Comparison of ENCODE assay signal across 1 cellular context in the genomic region with DNA sequence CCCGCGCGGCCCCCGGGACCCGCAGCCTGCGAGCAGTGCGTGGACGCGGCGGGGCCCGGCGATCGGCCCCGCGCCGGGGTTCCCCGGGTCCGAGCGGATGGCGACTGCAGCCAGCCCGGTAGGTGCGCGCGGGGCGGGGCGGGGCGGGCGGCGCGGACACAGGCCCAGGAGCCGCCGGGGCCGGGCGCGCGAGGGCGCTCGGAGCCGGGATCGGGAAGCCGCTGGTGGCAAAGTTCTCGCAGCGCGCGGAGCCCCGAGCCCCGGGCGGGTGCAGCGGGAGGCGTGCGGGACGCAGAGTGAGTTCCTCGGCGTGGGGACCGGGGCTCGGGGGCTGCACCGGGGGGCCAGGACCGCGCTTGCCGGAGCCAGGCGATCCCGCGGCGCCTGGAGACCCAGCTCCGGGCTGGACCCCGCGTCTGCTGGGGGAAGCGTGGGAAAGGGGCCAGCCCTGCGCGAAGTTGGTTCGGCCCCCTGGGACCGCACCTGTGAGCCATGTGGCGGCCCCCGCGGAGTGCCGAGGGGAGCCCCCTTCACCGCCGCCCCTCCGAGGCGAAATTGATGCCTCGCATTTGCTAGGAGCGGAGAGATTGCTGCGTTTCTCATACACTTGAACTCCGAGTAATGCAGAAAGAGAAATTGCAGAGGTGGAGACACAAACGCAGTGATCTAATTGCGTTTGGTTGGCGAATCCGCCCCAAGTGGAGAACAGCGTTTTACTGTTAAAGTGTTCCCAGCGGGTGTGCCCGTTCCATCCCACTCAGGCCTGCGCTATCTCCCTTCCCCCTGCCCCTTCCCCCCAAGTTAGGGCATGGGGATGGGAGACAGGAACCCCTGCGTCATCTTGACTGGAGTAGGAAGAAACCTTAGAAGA.
TF ChIP-seq lines count a peak whose summit lies in the region.

No MANE protein-coding gene starts in this region.

TF ChIP-seq in HepG2, 621 proteins besides CTCF, POLR2A, EP300 and RAD21 (continued from another document and continues in another):
- TF ChIP-seq, protein P1, sequence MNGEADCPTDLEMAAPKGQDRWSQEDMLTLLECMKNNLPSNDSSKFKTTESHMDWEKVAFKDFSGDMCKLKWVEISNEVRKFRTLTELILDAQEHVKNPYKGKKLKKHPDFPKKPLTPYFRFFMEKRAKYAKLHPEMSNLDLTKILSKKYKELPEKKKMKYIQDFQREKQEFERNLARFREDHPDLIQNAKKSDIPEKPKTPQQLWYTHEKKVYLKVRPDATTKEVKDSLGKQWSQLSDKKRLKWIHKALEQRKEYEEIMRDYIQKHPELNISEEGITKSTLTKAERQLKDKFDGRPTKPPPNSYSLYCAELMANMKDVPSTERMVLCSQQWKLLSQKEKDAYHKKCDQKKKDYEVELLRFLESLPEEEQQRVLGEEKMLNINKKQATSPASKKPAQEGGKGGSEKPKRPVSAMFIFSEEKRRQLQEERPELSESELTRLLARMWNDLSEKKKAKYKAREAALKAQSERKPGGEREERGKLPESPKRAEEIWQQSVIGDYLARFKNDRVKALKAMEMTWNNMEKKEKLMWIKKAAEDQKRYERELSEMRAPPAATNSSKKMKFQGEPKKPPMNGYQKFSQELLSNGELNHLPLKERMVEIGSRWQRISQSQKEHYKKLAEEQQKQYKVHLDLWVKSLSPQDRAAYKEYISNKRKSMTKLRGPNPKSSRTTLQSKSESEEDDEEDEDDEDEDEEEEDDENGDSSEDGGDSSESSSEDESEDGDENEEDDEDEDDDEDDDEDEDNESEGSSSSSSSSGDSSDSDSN (CRISPR knock-in tag; IDR thresholded peaks at IDR 0.05), result peak; percentile 27; the same call in 1 of the 2 replicates
- TF ChIP-seq ELF4 (CRISPR knock-in tag; IDR thresholded peaks at IDR 0.05; ENCODE audit: borderline replicate concordance) (no peak), TCF7L2 (IDR thresholded peaks at IDR 0.05; ENCODE audit: low read depth, low read length) (no peak), ZNF878 (CRISPR knock-in tag; IDR thresholded peaks at IDR 0.05) (no peak), MYC (CRISPR knock-in tag; IDR thresholded peaks at IDR 0.05; ENCODE audit: borderline replicate concordance) (peak; percentile 39; the same call in 1 of the 2 replicates), ZNF749 (CRISPR knock-in tag; IDR thresholded peaks at IDR 0.05; ENCODE audit: borderline replicate concordance) (no peak), KDM2A (CRISPR knock-in tag; IDR thresholded peaks at IDR 0.05; ENCODE audit: borderline replicate concordance, low read depth) (0 out of 2 replicates have a peak, but pooled peaks have one; percentile 11), ZNF501 (CRISPR knock-in tag; IDR thresholded peaks at IDR 0.05) (no peak), KMT2A (CRISPR knock-in tag; IDR thresholded peaks at IDR 0.05) (peak; percentile 32; the same call in 1 of the 2 replicates), KDM4B (CRISPR knock-in tag; IDR thresholded peaks at IDR 0.05) (no peak), GABPB1 (CRISPR knock-in tag; IDR thresholded peaks at IDR 0.05) (peak; percentile 30; the same call in 1 of the 2 replicates), YEATS4 (CRISPR knock-in tag; IDR thresholded peaks at IDR 0.05; ENCODE audit: borderline replicate concordance) (peak; percentile 51; the same call in 1 of the 2 replicates), SMYD3 (CRISPR knock-in tag; IDR thresholded peaks at IDR 0.05) (no peak), NFE2L1 (CRISPR knock-in tag; IDR thresholded peaks at IDR 0.05; ENCODE audit: borderline replicate concordance) (no peak), HOXA7 (CRISPR knock-in tag; IDR thresholded peaks at IDR 0.05) (no peak), ATF7-NPFF (CRISPR knock-in tag; IDR thresholded peaks at IDR 0.05; ENCODE audit: low read depth) (peak; percentile 43; the same call in 1 of the 2 replicates), SP5 (CRISPR knock-in tag; IDR thresholded peaks at IDR 0.05; ENCODE audit: borderline replicate concordance, low read depth) (0 out of 2 replicates have a peak, but pooled peaks have one; percentile 7), ZFY (CRISPR knock-in tag; IDR thresholded peaks at IDR 0.05) (peak; percentile 21; the same call in 1 of the 2 replicates), ZNF563 (CRISPR knock-in tag; IDR thresholded peaks at IDR 0.05) (peak; percentile 44; the same call in 1 of the 2 replicates), ZSCAN9 (CRISPR knock-in tag; IDR thresholded peaks at IDR 0.05; ENCODE audit: borderline replicate concordance) (0 out of 2 replicates have a peak, but pooled peaks have one; percentile 39), ZNF136 (CRISPR knock-in tag; IDR thresholded peaks at IDR 0.05; ENCODE audit: low read depth) (no peak), PHF5A (CRISPR knock-in tag; IDR thresholded peaks at IDR 0.05; ENCODE audit: low read depth, unreplicated experiment) (no peak), RCOR2 (CRISPR knock-in tag; IDR thresholded peaks at IDR 0.05) (no peak), ARNTL (CRISPR knock-in tag; IDR thresholded peaks at IDR 0.05) (peak; percentile 50; the same call in 1 of the 2 replicates), STAG1 (CRISPR knock-in tag; IDR thresholded peaks at IDR 0.05) (peak; percentile 47), ZNF670 (CRISPR knock-in tag; IDR thresholded peaks at IDR 0.05; ENCODE audit: borderline replicate concordance) (no peak)
- TF ChIP-seq, protein P2, sequence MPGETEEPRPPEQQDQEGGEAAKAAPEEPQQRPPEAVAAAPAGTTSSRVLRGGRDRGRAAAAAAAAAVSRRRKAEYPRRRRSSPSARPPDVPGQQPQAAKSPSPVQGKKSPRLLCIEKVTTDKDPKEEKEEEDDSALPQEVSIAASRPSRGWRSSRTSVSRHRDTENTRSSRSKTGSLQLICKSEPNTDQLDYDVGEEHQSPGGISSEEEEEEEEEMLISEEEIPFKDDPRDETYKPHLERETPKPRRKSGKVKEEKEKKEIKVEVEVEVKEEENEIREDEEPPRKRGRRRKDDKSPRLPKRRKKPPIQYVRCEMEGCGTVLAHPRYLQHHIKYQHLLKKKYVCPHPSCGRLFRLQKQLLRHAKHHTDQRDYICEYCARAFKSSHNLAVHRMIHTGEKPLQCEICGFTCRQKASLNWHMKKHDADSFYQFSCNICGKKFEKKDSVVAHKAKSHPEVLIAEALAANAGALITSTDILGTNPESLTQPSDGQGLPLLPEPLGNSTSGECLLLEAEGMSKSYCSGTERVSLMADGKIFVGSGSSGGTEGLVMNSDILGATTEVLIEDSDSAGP (CRISPR knock-in tag; IDR thresholded peaks at IDR 0.05; ENCODE audit: borderline replicate concordance), result peak; percentile 42; the same call in 1 of the 2 replicates
- TF ChIP-seq, protein P3, sequence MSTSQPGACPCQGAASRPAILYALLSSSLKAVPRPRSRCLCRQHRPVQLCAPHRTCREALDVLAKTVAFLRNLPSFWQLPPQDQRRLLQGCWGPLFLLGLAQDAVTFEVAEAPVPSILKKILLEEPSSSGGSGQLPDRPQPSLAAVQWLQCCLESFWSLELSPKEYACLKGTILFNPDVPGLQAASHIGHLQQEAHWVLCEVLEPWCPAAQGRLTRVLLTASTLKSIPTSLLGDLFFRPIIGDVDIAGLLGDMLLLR (CRISPR knock-in tag; IDR thresholded peaks at IDR 0.05), result no peak
- TF ChIP-seq, protein P4, sequence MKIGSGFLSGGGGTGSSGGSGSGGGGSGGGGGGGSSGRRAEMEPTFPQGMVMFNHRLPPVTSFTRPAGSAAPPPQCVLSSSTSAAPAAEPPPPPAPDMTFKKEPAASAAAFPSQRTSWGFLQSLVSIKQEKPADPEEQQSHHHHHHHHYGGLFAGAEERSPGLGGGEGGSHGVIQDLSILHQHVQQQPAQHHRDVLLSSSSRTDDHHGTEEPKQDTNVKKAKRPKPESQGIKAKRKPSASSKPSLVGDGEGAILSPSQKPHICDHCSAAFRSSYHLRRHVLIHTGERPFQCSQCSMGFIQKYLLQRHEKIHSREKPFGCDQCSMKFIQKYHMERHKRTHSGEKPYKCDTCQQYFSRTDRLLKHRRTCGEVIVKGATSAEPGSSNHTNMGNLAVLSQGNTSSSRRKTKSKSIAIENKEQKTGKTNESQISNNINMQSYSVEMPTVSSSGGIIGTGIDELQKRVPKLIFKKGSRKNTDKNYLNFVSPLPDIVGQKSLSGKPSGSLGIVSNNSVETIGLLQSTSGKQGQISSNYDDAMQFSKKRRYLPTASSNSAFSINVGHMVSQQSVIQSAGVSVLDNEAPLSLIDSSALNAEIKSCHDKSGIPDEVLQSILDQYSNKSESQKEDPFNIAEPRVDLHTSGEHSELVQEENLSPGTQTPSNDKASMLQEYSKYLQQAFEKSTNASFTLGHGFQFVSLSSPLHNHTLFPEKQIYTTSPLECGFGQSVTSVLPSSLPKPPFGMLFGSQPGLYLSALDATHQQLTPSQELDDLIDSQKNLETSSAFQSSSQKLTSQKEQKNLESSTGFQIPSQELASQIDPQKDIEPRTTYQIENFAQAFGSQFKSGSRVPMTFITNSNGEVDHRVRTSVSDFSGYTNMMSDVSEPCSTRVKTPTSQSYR (CRISPR knock-in tag; IDR thresholded peaks at IDR 0.05; ENCODE audit: borderline replicate concordance), result peak; percentile 31; the same call in 1 of the 2 replicates
- TF ChIP-seq, protein P5, sequence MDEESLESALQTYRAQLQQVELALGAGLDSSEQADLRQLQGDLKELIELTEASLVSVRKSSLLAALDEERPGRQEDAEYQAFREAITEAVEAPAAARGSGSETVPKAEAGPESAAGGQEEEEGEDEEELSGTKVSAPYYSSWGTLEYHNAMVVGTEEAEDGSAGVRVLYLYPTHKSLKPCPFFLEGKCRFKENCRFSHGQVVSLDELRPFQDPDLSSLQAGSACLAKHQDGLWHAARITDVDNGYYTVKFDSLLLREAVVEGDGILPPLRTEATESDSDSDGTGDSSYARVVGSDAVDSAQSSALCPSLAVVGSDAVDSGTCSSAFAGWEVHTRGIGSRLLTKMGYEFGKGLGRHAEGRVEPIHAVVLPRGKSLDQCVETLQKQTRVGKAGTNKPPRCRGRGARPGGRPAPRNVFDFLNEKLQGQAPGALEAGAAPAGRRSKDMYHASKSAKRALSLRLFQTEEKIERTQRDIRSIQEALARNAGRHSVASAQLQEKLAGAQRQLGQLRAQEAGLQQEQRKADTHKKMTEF (CRISPR knock-in tag; IDR thresholded peaks at IDR 0.05), result peak; percentile 16; the same call in 1 of the 2 replicates
- TF ChIP-seq, protein P6, sequence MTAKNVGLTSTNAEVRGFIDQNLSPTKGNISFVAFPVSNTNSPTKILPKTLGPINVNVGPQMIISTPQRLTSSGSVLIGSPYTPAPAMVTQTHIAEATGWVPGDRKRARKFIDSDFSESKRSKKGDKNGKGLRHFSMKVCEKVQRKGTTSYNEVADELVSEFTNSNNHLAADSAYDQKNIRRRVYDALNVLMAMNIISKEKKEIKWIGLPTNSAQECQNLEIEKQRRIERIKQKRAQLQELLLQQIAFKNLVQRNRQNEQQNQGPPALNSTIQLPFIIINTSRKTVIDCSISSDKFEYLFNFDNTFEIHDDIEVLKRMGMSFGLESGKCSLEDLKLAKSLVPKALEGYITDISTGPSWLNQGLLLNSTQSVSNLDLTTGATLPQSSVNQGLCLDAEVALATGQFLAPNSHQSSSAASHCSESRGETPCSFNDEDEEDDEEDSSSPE (CRISPR knock-in tag; IDR thresholded peaks at IDR 0.05), result 0 out of 2 replicates have a peak, but pooled peaks have one; percentile 29
- TF ChIP-seq, protein P7, sequence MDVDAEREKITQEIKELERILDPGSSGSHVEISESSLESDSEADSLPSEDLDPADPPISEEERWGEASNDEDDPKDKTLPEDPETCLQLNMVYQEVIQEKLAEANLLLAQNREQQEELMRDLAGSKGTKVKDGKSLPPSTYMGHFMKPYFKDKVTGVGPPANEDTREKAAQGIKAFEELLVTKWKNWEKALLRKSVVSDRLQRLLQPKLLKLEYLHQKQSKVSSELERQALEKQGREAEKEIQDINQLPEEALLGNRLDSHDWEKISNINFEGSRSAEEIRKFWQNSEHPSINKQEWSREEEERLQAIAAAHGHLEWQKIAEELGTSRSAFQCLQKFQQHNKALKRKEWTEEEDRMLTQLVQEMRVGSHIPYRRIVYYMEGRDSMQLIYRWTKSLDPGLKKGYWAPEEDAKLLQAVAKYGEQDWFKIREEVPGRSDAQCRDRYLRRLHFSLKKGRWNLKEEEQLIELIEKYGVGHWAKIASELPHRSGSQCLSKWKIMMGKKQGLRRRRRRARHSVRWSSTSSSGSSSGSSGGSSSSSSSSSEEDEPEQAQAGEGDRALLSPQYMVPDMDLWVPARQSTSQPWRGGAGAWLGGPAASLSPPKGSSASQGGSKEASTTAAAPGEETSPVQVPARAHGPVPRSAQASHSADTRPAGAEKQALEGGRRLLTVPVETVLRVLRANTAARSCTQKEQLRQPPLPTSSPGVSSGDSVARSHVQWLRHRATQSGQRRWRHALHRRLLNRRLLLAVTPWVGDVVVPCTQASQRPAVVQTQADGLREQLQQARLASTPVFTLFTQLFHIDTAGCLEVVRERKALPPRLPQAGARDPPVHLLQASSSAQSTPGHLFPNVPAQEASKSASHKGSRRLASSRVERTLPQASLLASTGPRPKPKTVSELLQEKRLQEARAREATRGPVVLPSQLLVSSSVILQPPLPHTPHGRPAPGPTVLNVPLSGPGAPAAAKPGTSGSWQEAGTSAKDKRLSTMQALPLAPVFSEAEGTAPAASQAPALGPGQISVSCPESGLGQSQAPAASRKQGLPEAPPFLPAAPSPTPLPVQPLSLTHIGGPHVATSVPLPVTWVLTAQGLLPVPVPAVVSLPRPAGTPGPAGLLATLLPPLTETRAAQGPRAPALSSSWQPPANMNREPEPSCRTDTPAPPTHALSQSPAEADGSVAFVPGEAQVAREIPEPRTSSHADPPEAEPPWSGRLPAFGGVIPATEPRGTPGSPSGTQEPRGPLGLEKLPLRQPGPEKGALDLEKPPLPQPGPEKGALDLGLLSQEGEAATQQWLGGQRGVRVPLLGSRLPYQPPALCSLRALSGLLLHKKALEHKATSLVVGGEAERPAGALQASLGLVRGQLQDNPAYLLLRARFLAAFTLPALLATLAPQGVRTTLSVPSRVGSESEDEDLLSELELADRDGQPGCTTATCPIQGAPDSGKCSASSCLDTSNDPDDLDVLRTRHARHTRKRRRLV (CRISPR knock-in tag; IDR thresholded peaks at IDR 0.05), result no peak
- TF ChIP-seq, protein P8, sequence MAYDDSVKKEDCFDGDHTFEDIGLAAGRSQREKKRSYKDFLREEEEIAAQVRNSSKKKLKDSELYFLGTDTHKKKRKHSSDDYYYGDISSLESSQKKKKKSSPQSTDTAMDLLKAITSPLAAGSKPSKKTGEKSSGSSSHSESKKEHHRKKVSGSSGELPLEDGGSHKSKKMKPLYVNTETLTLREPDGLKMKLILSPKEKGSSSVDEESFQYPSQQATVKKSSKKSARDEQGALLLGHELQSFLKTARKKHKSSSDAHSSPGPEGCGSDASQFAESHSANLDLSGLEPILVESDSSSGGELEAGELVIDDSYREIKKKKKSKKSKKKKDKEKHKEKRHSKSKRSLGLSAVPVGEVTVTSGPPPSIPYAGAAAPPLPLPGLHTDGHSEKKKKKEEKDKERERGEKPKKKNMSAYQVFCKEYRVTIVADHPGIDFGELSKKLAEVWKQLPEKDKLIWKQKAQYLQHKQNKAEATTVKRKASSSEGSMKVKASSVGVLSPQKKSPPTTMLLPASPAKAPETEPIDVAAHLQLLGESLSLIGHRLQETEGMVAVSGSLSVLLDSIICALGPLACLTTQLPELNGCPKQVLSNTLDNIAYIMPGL (CRISPR knock-in tag; IDR thresholded peaks at IDR 0.05; ENCODE audit: borderline replicate concordance in 1 of 2, low read depth in 1 of 2), result peak; percentile 38 to 60; a peak in 1 of 4 replicates
- TF ChIP-seq, protein P9, sequence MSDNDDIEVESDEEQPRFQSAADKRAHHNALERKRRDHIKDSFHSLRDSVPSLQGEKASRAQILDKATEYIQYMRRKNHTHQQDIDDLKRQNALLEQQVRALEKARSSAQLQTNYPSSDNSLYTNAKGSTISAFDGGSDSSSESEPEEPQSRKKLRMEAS (IDR thresholded peaks at IDR 0.05), result 0 out of 2 replicates have a peak, but pooled peaks have one; percentile 18
- TF ChIP-seq, protein P10, sequence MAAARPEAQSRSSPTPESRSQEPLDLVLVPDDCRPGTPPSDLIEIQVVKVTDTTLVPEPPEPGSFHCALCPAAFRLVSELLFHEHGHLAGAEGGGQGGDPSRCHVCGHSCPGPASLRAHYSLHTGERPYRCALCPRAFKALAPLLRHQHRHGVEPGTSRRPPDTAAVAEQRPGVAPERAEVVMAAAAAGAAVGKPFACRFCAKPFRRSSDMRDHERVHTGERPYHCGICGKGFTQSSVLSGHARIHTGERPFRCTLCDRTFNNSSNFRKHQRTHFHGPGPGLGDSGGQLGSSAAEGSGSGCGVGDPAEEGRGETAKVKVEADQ (CRISPR knock-in tag; IDR thresholded peaks at IDR 0.05; ENCODE audit: borderline replicate concordance), result no peak
